22 cellular contexts compared by ENCODE assay signal in genomic region chr22:18990355-18991137, GRCh38. TPM values are rescaled to one million over a fixed set of nuclear protein-coding genes. Genes with fewer than 3 reads are reported as not detected.
"Had no signal": no experiment of that assay in that cellular context is flagged by ENCODE, and none has a peak within 500 bp of the region (broad histone marks: within the 10 kb centered on the region; RNA-seq: fewer than 3 reads in every experiment).

No MANE protein-coding gene starts in this region.

- DNase-seq: KBM-7; NCI-H1092 treated with DMSO at 0.1 percent for 48 hours; NCI-H1436; NCI-H187; NCI-H2029; NCI-H2081 treated with DMSO at 0.1 percent for 48 hours; NCI-H2171; NCI-H226; NCI-H446; NCI-H510A; NCI-H524 treated with DMSO at 0.1 percent for 48 hours; NCI-H69; NCI-H774; NK-92 treated with Interleukin-12 subunit alpha and Interleukin-12 subunit beta, amount 100 ng/mL, for 24 hours; PC-3; SHP77 had no signal

- H3K27ac ChIP-seq: RWPE1 had no signal

- ATAC-seq: Panc1, PC-3, SK-N-SH treated with all-trans-retinoic acid at 6 μM for 48 hours had no signal

RNA-seq across cellular contexts. Expression of gene PRODH, which starts 54.5 kb away (rescaled TPM):
- total RNA-seq: LHCN-M2, OCI-LY7 had no signal
- polyA plus RNA-seq: IgD-negative memory B cell had no signal
